ENCODE assay signal across 17 cellular contexts in the genomic region with DNA sequence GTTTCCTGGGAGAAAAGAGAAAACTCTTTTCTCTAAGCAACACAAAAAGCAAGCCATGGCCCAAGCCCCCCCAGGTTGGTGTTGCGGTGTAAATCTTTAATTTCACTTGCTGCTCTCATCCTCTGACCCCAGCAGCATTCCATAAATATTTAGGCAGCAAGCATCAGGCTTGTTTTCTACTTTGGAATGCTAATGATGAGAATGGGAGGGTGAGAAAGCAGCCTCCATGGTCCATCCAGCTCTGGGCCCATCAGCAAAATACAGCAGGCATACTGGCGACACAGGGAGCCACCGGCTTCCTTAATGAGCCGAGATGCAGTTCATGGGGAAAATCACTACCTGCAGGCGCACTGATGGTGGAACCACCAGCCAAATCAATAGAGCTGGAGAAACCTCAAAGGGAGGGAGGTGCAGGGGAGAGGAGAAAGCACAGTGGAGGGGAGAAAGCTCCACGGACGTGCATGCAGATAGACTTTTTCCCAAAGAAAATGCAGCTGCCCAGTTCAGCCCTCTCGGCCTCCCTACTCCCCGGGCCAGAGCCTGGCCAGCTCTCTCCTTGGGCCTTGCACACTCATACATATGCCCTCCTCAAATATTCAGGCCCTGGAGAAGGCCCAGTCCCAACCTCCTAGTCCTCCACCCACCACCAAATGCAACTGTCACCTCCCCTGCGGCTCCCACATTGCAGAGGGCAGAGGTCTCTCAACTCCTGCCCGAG.
DNase-seq lines count a peak whose midpoint lies in the region; ATAC-seq, FAIRE-seq and TF ChIP-seq lines count a peak whose summit lies in the region.
"Had no signal": no experiment of that assay in that cellular context is flagged by ENCODE, and none has a peak within 500 bp of the region (broad histone marks: within the 10 kb centered on the region; RNA-seq: fewer than 3 reads in every experiment).

No MANE protein-coding gene starts in this region.

- H2BK20ac ChIP-seq in H1 (ENCODE audit: low read length): no peak overlapping the region

- H3K9ac ChIP-seq in H1 (replicated peaks in 1 of 4; ENCODE audit: extremely low read depth in 1 of 4, low read depth in 3 of 4, low read length in 3 of 4): no peak overlapping the region
- H3K9ac ChIP-seq in mesendoderm (ENCODE audit: low read length): no peak overlapping the region
- H3K9ac ChIP-seq: BLaER1 treated with 17β-estradiol and CSF1 and Interleukin-3, amounts not matched to agents 10 nM and 100 nM had no signal

- H3K23ac ChIP-seq in H1 (ENCODE audit: insufficient read length) (no peak overlapping the region), mesendoderm (ENCODE audit: low read length) (no peak overlapping the region)

- H3K18ac ChIP-seq in H1 (ENCODE audit: extremely low read depth, low read length): peak overlapping the region; percentile 75
- H3K18ac ChIP-seq in mesendoderm (ENCODE audit: low read length): no peak overlapping the region

- H3K14ac ChIP-seq in H1 (ENCODE audit: insufficient read length): no peak overlapping the region

- H3K36me3 ChIP-seq in H7 (replicated peaks; ENCODE audit: control insufficient read depth, insufficient read depth, low read length) (no peaks in the 10 kb centered on the region), H1 (ENCODE audit: control insufficient read depth in 2 of 4, insufficient read depth in 4 of 4, low read length in 3 of 4) (no peaks in the 10 kb centered on the region), mesendoderm (ENCODE audit: control insufficient read depth, insufficient read depth, low read length) (no peaks in the 10 kb centered on the region), MG63 (no peaks in the 10 kb centered on the region)
- H3K36me3 ChIP-seq: BLaER1 treated with 17β-estradiol and CSF1 and Interleukin-3, amounts not matched to agents 10 nM and 100 nM had no signal

- H3K56ac ChIP-seq in H1 (replicated peaks; ENCODE audit: insufficient read length, low read depth, low read length) (no peak overlapping the region), mesendoderm (ENCODE audit: low read length) (no peak overlapping the region)

- H3K4me2 ChIP-seq in H1 (ENCODE audit: insufficient read depth in 1 of 2, low read depth in 2 of 2, low read length in 2 of 2) (no peak overlapping the region), mesendoderm (ENCODE audit: low read length) (no peak overlapping the region)

- H2BK5ac ChIP-seq in H1 (ENCODE audit: low read depth, low read length): peak overlapping the region; percentile 35; the same call in 1 of the 2 replicates
- no peak overlapping the region for H2BK5ac ChIP-seq in mesendoderm (ENCODE audit: low read length)

- no peak for FAIRE-seq in H1 (lab: Jason Lieb, UNC)
- FAIRE-seq: GM12891, HTR-8/SVneo had no signal

- WGBS in H1 (ENCODE audit: extremely low coverage in 1 of 2, insufficient coverage in 1 of 2, insufficient read length in 1 of 2, insufficient replicate concordance in 2 of 2, low coverage in 1 of 2, low lambda C conversion rate in 2 of 2, missing lambda C conversion rate in 1 of 2), 2 experiments: 85% methylated on average over 11 of the region's 11 CpGs; no CpG with 5 or more reads in 1 of the 2 experiments
- no CpG with 5 or more reads among the region's 11 CpGs for WGBS in mesendoderm (ENCODE audit: extremely low coverage, insufficient coverage, low lambda C conversion rate)

- H3K79me2 ChIP-seq in H1 (ENCODE audit: control insufficient read depth in 1 of 2, insufficient read depth in 2 of 2, low read length in 2 of 2): no peaks in the 10 kb centered on the region
- no peaks in the 10 kb centered on the region for H3K79me2 ChIP-seq in mesendoderm (ENCODE audit: control insufficient read depth, insufficient read depth, low read length)

- POLR2A ChIA-PET in H1 (lab: Charles Lee; ENCODE audit: partially characterized antibody): interaction anchor here (0.7 kb wide), 1 partner anchor 11 kb away, joined by 3 read pairs; no protein-coding TSS in a partner anchor

- no peak for TF ChIP-seq CTCF in H1 (IDR thresholded peaks at IDR 0.05; ENCODE audit: control extremely low read depth in 1 of 3, insufficient read depth in 1 of 3, low read depth in 1 of 3, low read length in 3 of 3)

- H3K4ac ChIP-seq in H1 (replicated peaks; ENCODE audit: insufficient read length, low read depth, low read length): no peak overlapping the region
- H3K4ac ChIP-seq in mesendoderm (ENCODE audit: low read depth, low read length): no peak overlapping the region

- H3K4me1 ChIP-seq in H1 (replicated peaks in 1 of 4; ENCODE audit: control insufficient read depth in 3 of 4, insufficient read depth in 4 of 4, low read length in 3 of 4) (peaks cover 0 to 23% (median 16%) of the 10 kb centered on the region in 4 experiments; a peak in 6 of 7 replicates), mesendoderm (ENCODE audit: control insufficient read depth, low read depth, low read length) (no peaks in the 10 kb centered on the region)

- H3K23me2 ChIP-seq in H1 (ENCODE audit: low read depth, low read length): no peaks in the 10 kb centered on the region

- H2BK120ac ChIP-seq in H1 (replicated peaks; ENCODE audit: low read depth, low read length) (no peak overlapping the region), mesendoderm (ENCODE audit: low read depth, low read length) (no peak overlapping the region)

- H3K27ac ChIP-seq in H1 (ENCODE audit: low read depth, low read length): no peak overlapping the region
- H3K27ac ChIP-seq in mesendoderm (ENCODE audit: low read depth, low read length): no peak overlapping the region
- H3K27ac ChIP-seq: BLaER1 treated with 17β-estradiol and CSF1 and Interleukin-3, amounts not matched to agents 10 nM and 100 nM had no signal

- H3K79me1 ChIP-seq in H1 (ENCODE audit: low read depth, low read length): no peaks in the 10 kb centered on the region
- H3K79me1 ChIP-seq in mesendoderm (ENCODE audit: low read length): no peaks in the 10 kb centered on the region

- H4K8ac ChIP-seq in H1 (ENCODE audit: extremely low read depth, insufficient read depth, low read length) (no peak overlapping the region), mesendoderm (ENCODE audit: low read depth, low read length) (no peak overlapping the region)

- H2AK5ac ChIP-seq in H1 (ENCODE audit: low read depth, low read length): no peak overlapping the region
- no peak overlapping the region for H2AK5ac ChIP-seq in mesendoderm (ENCODE audit: low read length)

- DNase-seq in H7: peak; percentile 72
- DNase-seq in H1 (ENCODE audit: low read depth in 1 of 2, low spot score in 2 of 2): no peak
- DNase-seq in mesendoderm: peak; percentile 75
- no peak for DNase-seq in MG63
- DNase-seq in erythroblast (lab: John Stamatoyannopoulos, UW): no peak
- no peak for DNase-seq in nucleus accumbens (lab: John Stamatoyannopoulos, UW)
- DNase-seq: DMS153, HCEC 1CT, KBM-7, NCI-H1092, NCI-H345, NCI-H69, PC-3 had no signal

- ATAC-seq in HG02885 (IDR thresholded peaks at IDR 0.05; ENCODE audit: poor library complexity, unreplicated experiment): no peak
- ATAC-seq: PC-3 had no signal

- H2BK15ac ChIP-seq in H1 (ENCODE audit: low read length) (0 out of 2 replicates have a peak overlapping the region, but pooled peaks have one; percentile 61), mesendoderm (replicated peaks; ENCODE audit: low read depth) (no peak overlapping the region)

- H4K5ac ChIP-seq in H1 (ENCODE audit: insufficient read length, low read depth, low read length) (no peak overlapping the region), mesendoderm (ENCODE audit: low read length) (no peak overlapping the region)

- no peaks in the 10 kb centered on the region for H3K27me3 ChIP-seq in H7 (ENCODE audit: control insufficient read depth, insufficient read depth, low read length)
- H3K27me3 ChIP-seq in H1 (replicated peaks in 1 of 4; ENCODE audit: control insufficient read depth in 3 of 4, extremely low read depth in 1 of 4, insufficient read depth in 3 of 4, low read length in 3 of 4): no peaks in the 10 kb centered on the region
- no peaks in the 10 kb centered on the region for H3K27me3 ChIP-seq in mesendoderm (ENCODE audit: insufficient read depth, low read length, poor library complexity)
- no peaks in the 10 kb centered on the region for H3K27me3 ChIP-seq in MG63
- H3K27me3 ChIP-seq: BLaER1 treated with 17β-estradiol and CSF1 and Interleukin-3, amounts not matched to agents 10 nM and 100 nM had no signal

- no peaks in the 10 kb centered on the region for H4K20me1 ChIP-seq in H1 (replicated peaks in 1 of 2; ENCODE audit: control insufficient read depth in 1 of 2, insufficient read depth in 2 of 2, low read length in 2 of 2)
- H4K20me1 ChIP-seq: BLaER1 treated with 17β-estradiol and CSF1 and Interleukin-3, amounts not matched to agents 10 nM and 100 nM had no signal

- peak overlapping the region; percentile 23 for H4K91ac ChIP-seq in H1 (replicated peaks; ENCODE audit: insufficient read length, low read length)

- peak overlapping the region; percentile 85 for H2AFZ ChIP-seq in H1 (ENCODE audit: low read length)

- TF ChIP-seq POLR2A in H1 (IDR thresholded peaks at IDR 0.05; ENCODE audit: control extremely low read depth in 1 of 2, low read depth in 2 of 2, low read length in 2 of 2): no peak
- no peak for TF ChIP-seq POLR2A in erythroblast (IDR thresholded peaks at IDR 0.05; ENCODE audit: low read length)

- H3K4me3 ChIP-seq in H7 (ENCODE audit: insufficient read depth, low read depth, low read length) (no peak overlapping the region), H1 (ENCODE audit: extremely low read depth in 1 of 4, insufficient read depth in 2 of 4, low read depth in 3 of 4, low read length in 4 of 4) (no peak overlapping the region), mesendoderm (ENCODE audit: low read length) (no peak overlapping the region), MG63 (no peak overlapping the region)
- H3K4me3 ChIP-seq: BLaER1 treated with 17β-estradiol and CSF1 and Interleukin-3, amounts not matched to agents 10 nM and 100 nM had no signal

- H3K9me3 ChIP-seq in H1 (ENCODE audit: insufficient read depth in 2 of 2, low read depth in 1 of 2, low read length in 1 of 2): peaks cover 9 to 21% of the 10 kb centered on the region in 2 experiments
- no peaks in the 10 kb centered on the region for H3K9me3 ChIP-seq in MG63

- H2BK12ac ChIP-seq in H1 (ENCODE audit: low read depth, low read length): 0 out of 2 replicates have a peak overlapping the region, but pooled peaks have one; percentile 92

- CTCF ChIA-PET in H1 (lab: Charles Lee; ENCODE audit: partially characterized antibody): interaction anchor here (0.6 to 1.9 kb wide), 5 partner anchors 14 to 96 kb away, joined by 3 to 5 read pairs (median 3); no protein-coding TSS in a partner anchor

- no peak for TF ChIP-seq EP300 in H1 (IDR thresholded peaks at IDR 0.05; ENCODE audit: borderline replicate concordance in 1 of 2, low read depth in 2 of 2, low read length in 2 of 2)

- no peak for TF ChIP-seq RAD21 in H1 (IDR thresholded peaks at IDR 0.05 in 1 of 2, conservative IDR thresholded peaks at IDR 0.05 in 1 of 2; ENCODE audit: low read depth in 2 of 2, low read length in 2 of 2)

TF ChIP-seq in H1, 55 proteins besides CTCF, POLR2A, EP300 and RAD21:
- peak; percentile 45; the same call in 1 of the 2 replicates for TF ChIP-seq TEAD4 (IDR thresholded peaks at IDR 0.05; ENCODE audit: low read depth, low read length)
- no peak for TF ChIP-seq GTF2F1 (IDR thresholded peaks at IDR 0.05; ENCODE audit: borderline replicate concordance, low read depth, low read length)

Comparison
In these comparisons a context has a peak if more than half of its experiments do, and no peak if none do; other contexts are left out.
1. DNase-seq: peak in H7 (single experiment) and mesendoderm (single experiment); none in H1 (0 of 2), MG63 (single experiment), erythroblast (0 of 2) and nucleus accumbens (0 of 56).